ENCODE assay signal across 1 cellular context in genomic region chr10:100996678-100997363, GRCh38.
TF ChIP-seq lines count a peak whose summit lies in the region.

No MANE protein-coding gene starts in this region.

TF ChIP-seq in endothelial cell of umbilical vein, 7 proteins besides CTCF, POLR2A, EP300 and RAD21:
- TF ChIP-seq MYC (IDR thresholded peaks at IDR 0.05; ENCODE audit: low read depth, low read length) = no peak
- TF ChIP-seq MAX (IDR thresholded peaks at IDR 0.05; ENCODE audit: insufficient read depth, insufficient read length) = no peak
- no peak for TF ChIP-seq GATA2 (IDR thresholded peaks at IDR 0.05; ENCODE audit: insufficient read depth, insufficient read length, low read depth, low read length)
- TF ChIP-seq FOS (IDR thresholded peaks at IDR 0.05; ENCODE audit: borderline replicate concordance, insufficient read depth, low read length) = no peak
- TF ChIP-seq EZH2 (IDR thresholded peaks at IDR 0.05; ENCODE audit: borderline replicate concordance, low read depth, low read length, severe bottlenecking) = no peak
- TF ChIP-seq JUN (IDR thresholded peaks at IDR 0.05; ENCODE audit: borderline replicate concordance, insufficient read depth, insufficient read length, low read depth) = no peak
- TF ChIP-seq POLR2AphosphoS5 (IDR thresholded peaks at IDR 0.05; ENCODE audit: insufficient read depth, low read depth, low read length) = no peak
